In genomic region chr5:116514521-116514920, GRCh38 we compare ENCODE assay signal across 19 cellular contexts.
DNase-seq lines count a peak whose midpoint lies in the region; TF ChIP-seq lines count a peak whose summit lies in the region.
"Had no signal": no experiment of that assay in that cellular context is flagged by ENCODE, and none has a peak within 500 bp of the region (broad histone marks: within the 10 kb centered on the region; RNA-seq: fewer than 3 reads in every experiment).

No MANE protein-coding gene starts in this region.

- no peak overlapping the region for H2AFZ ChIP-seq in trophoblast cell (ENCODE audit: insufficient read depth, low read length, poor library complexity)

- no peak overlapping the region for H3K18ac ChIP-seq in trophoblast cell (ENCODE audit: low read length)

- H4K12ac ChIP-seq in trophoblast cell (ENCODE audit: low read depth, low read length), result no peak overlapping the region

- no peak overlapping the region for H3K9ac ChIP-seq in endodermal cell (ENCODE audit: extremely low read depth, low read length, poor library complexity, severe bottlenecking)
- no peak overlapping the region for H3K9ac ChIP-seq in trophoblast cell (ENCODE audit: low read length)
- H3K9ac ChIP-seq: BLaER1 had no signal

- H3K4me2 ChIP-seq in trophoblast cell (ENCODE audit: low read length), result no peak overlapping the region
- H3K4me2 ChIP-seq: BLaER1 had no signal

- WGBS in endodermal cell (ENCODE audit: insufficient coverage in 1 of 2, insufficient read length in 1 of 2), 2 experiments, result 80 to 94% methylated on average over 1 of the region's 1 CpG
- no CpG with 5 or more reads among the region's 1 CpG for WGBS in trophoblast cell (ENCODE audit: extremely low coverage, insufficient coverage, insufficient read length)
- WGBS in adrenal gland, 4 donors, result 42 to 69% (median 61%) methylated on average over 1 of the region's 1 CpG

- H3K4me1 Mint-ChIP-seq in endodermal cell, result peaks cover 67% of the 10 kb centered on the region

- peak overlapping the region; percentile 99 for H3K4ac ChIP-seq in trophoblast cell (ENCODE audit: low read depth, low read length)

- H3K9me3 Mint-ChIP-seq in endodermal cell, result no peaks in the 10 kb centered on the region
- H3K9me3 Mint-ChIP-seq: CD4-positive, alpha-beta T cell had no signal

- no peaks in the 10 kb centered on the region for H3K36me3 ChIP-seq in endodermal cell (ENCODE audit: control insufficient read depth, insufficient read depth, low read length)
- H3K36me3 ChIP-seq in trophoblast cell (ENCODE audit: control insufficient read depth in 1 of 2, insufficient read depth in 2 of 2, low read length in 2 of 2), result peaks cover 0 to 2% of the 10 kb centered on the region in 2 experiments
- H3K36me3 ChIP-seq in adrenal gland (replicated peaks in 1 of 2), result no peaks in the 10 kb centered on the region
- H3K36me3 ChIP-seq: BLaER1 had no signal

- H3K79me1 ChIP-seq in trophoblast cell (ENCODE audit: low read length), result no peaks in the 10 kb centered on the region

- in situ Hi-C loops in G401 (cut with HindIII; ENCODE audit: low sequenced_read_pairs), result no loop called here

- peaks cover 22% of the 10 kb centered on the region for H3K79me2 ChIP-seq in trophoblast cell (ENCODE audit: control insufficient read depth, insufficient read depth, low read length, poor library complexity)

- DNase-seq in G401 (ENCODE audit: low spot score) (peak; percentile 64), NCI-H69 (lab: John Stamatoyannopoulos, UW) (peak; percentile 55), endodermal cell (peak; percentile 19), trophoblast cell (no peak), NCI-H2196 treated with DMSO at 0.1 percent for 48 hours (lab: John Stamatoyannopoulos, UW; ENCODE audit: unreplicated experiment) (no peak), CD1c-positive myeloid dendritic cell (ENCODE audit: extremely low spot score) (no peak), adrenal gland (no peak)
- DNase-seq: CD4-positive, alpha-beta T cell; EL; GF-D8; NCI-H1092; NCI-H1417 treated with DMSO at 0.1 percent for 48 hours; NCI-H1694 treated with DMSO at 0.1 percent for 48 hours; NCI-H2081 treated with DMSO at 0.1 percent for 48 hours; NCI-H2171; NCI-H526; RPMI8226; SHP77 had no signal

- H3K4me1 ChIP-seq in endodermal cell (ENCODE audit: control insufficient read depth, insufficient read depth, low read length) (peaks cover 14% of the 10 kb centered on the region), trophoblast cell (ENCODE audit: control insufficient read depth in 1 of 2, insufficient read depth in 2 of 2, low read length in 2 of 2) (peaks cover 13 to 20% of the 10 kb centered on the region in 2 experiments), adrenal gland (replicated peaks in 1 of 2) (peaks cover 26 to 71% of the 10 kb centered on the region in 2 donors)

- no peaks in the 10 kb centered on the region for H3K36me3 Mint-ChIP-seq in endodermal cell (ENCODE audit: low read depth)

- H3K27ac ChIP-seq in endodermal cell (ENCODE audit: low read depth, low read length), result no peak overlapping the region
- no peak overlapping the region for H3K27ac ChIP-seq in trophoblast cell (ENCODE audit: low read depth, low read length)
- no peak overlapping the region for H3K27ac ChIP-seq in adrenal gland
- H3K27ac ChIP-seq: BLaER1 had no signal

- no peak for TF ChIP-seq POLR2A in adrenal gland (IDR thresholded peaks at IDR 0.05)

- H3K4me3 ChIP-seq in endodermal cell (ENCODE audit: low read length) (no peak overlapping the region), trophoblast cell (ENCODE audit: low read depth, low read length) (no peak overlapping the region), adrenal gland (no peak overlapping the region)
- H3K4me3 ChIP-seq: BLaER1 had no signal

- no peaks in the 10 kb centered on the region for H3K9me3 ChIP-seq in endodermal cell (ENCODE audit: control insufficient read depth, low read length)
- H3K9me3 ChIP-seq in trophoblast cell (ENCODE audit: insufficient read depth, low read depth, low read length), result no peaks in the 10 kb centered on the region
- H3K9me3 ChIP-seq in adrenal gland (replicated peaks in 1 of 3), result no peaks in the 10 kb centered on the region
- H3K9me3 ChIP-seq: BLaER1 had no signal

- H2BK5ac ChIP-seq in trophoblast cell (ENCODE audit: low read depth, low read length, poor library complexity), result no peak overlapping the region

- no peaks in the 10 kb centered on the region for H3K27me3 Mint-ChIP-seq in endodermal cell (ENCODE audit: insufficient read depth)
- H3K27me3 Mint-ChIP-seq: CD4-positive, alpha-beta T cell had no signal

- H2AK5ac ChIP-seq in trophoblast cell (ENCODE audit: low read length), result no peak overlapping the region

- no peak overlapping the region for H4K91ac ChIP-seq in trophoblast cell (ENCODE audit: low read depth, low read length)

- no peak overlapping the region for H2BK120ac ChIP-seq in trophoblast cell (ENCODE audit: insufficient read depth, low read length, poor library complexity)

- H4K8ac ChIP-seq in trophoblast cell (ENCODE audit: low read depth, low read length), result no peak overlapping the region

- no peak overlapping the region for H2BK12ac ChIP-seq in trophoblast cell (ENCODE audit: low read length)

- no peak overlapping the region for H3K14ac ChIP-seq in trophoblast cell (ENCODE audit: low read length)

- no peak overlapping the region for H3K27ac Mint-ChIP-seq in endodermal cell
- H3K27ac Mint-ChIP-seq: CD4-positive, alpha-beta T cell had no signal

- TF ChIP-seq CTCF in endodermal cell (conservative IDR thresholded peaks at IDR 0.05), result no peak
- TF ChIP-seq CTCF in adrenal gland (IDR thresholded peaks at IDR 0.05), result no peak

- H3K23ac ChIP-seq in trophoblast cell (ENCODE audit: low read length), result no peak overlapping the region

- intact Hi-C loops in adrenal gland (cut with DNase I), result no loop called here

- H3K4me3 Mint-ChIP-seq in endodermal cell, result no peak overlapping the region
- H3K4me3 Mint-ChIP-seq: CD4-positive, alpha-beta T cell had no signal

- H3K27me3 ChIP-seq in endodermal cell (ENCODE audit: control insufficient read depth, insufficient read depth, low read length, poor library complexity, severe bottlenecking), result no peaks in the 10 kb centered on the region
- no peaks in the 10 kb centered on the region for H3K27me3 ChIP-seq in trophoblast cell (ENCODE audit: insufficient read depth, low read length)
- no peaks in the 10 kb centered on the region for H3K27me3 ChIP-seq in adrenal gland
- H3K27me3 ChIP-seq: BLaER1 had no signal

Comparison
In these comparisons a context has a peak if more than half of its experiments do, and no peak if none do; other contexts are left out.
1. DNase-seq: peak in G401 (single experiment), NCI-H69 (single experiment) and endodermal cell (single experiment); none in trophoblast cell (0 of 2), NCI-H2196 treated with DMSO at 0.1 percent for 48 hours (single experiment), CD1c-positive myeloid dendritic cell (single experiment) and adrenal gland (0 of 7).